ENCODE assay signal across 9 cellular contexts in the genomic region with DNA sequence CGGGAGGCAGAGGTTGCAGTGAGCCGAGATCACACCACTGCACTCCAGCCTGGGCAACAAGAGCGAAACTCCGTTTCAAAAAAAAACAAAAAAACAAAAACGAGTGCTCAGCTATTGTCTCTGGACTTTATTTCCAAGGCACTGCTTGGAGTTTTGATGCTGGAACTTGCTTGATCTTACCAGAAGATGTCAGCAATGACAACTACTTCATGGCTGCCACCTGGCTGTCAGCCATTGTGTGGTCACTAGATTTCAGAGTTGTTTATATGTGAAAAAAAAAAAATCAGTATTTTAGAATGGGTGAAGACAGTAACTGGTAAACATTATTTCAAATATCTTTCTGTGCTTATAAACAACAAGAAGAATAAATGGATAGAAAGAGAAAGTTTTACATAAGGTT. TPM values are rescaled to one million over a fixed set of nuclear protein-coding genes. Genes with fewer than 3 reads are reported as not detected.
DNase-seq lines count a peak whose midpoint lies in the region; ATAC-seq and TF ChIP-seq lines count a peak whose summit lies in the region.
"Had no signal": no experiment of that assay in that cellular context is flagged by ENCODE, and none has a peak within 500 bp of the region (broad histone marks: within the 10 kb centered on the region; RNA-seq: fewer than 3 reads in every experiment).

No MANE protein-coding gene starts in this region.

- no peaks in the 10 kb centered on the region for H3K36me3 Mint-ChIP-seq in progenitor cell of endocrine pancreas (ENCODE audit: insufficient read depth)

- TF ChIP-seq CTCF in GM13976 (IDR thresholded peaks at IDR 0.05; ENCODE audit: borderline replicate concordance, control extremely low read depth, extremely low read depth, insufficient read depth, missing control alignments) (peak; percentile 18), OCI-LY7 (conservative IDR thresholded peaks at IDR 0.05; ENCODE audit: low read length) (peak; percentile 67), progenitor cell of endocrine pancreas (IDR thresholded peaks at IDR 0.05; ENCODE audit: unreplicated experiment) (peak; percentile 23)

- H3K9me2 ChIP-seq in OCI-LY7 (ENCODE audit: insufficient read depth, low read length), result no peaks in the 10 kb centered on the region

- H3K27me3 Mint-ChIP-seq in progenitor cell of endocrine pancreas, result peaks cover 25% of the 10 kb centered on the region

- no peak overlapping the region for H3K4me3 Mint-ChIP-seq in progenitor cell of endocrine pancreas (ENCODE audit: low read depth)

- no peaks in the 10 kb centered on the region for H3K4me1 Mint-ChIP-seq in progenitor cell of endocrine pancreas (ENCODE audit: low read depth)

- no peak overlapping the region for H3K27ac ChIP-seq in OCI-LY7 (ENCODE audit: low read depth, low read length, poor library complexity, severe bottlenecking)

- H3K4me3 ChIP-seq in OCI-LY7 (ENCODE audit: low read depth, low read length, poor library complexity, severe bottlenecking), result no peak overlapping the region
- H3K4me3 ChIP-seq: lung had no signal

- H2AFZ ChIP-seq in OCI-LY7 (ENCODE audit: low read length), result no peak overlapping the region

- POLR2A ChIA-PET in OCI-LY7 (lab: Charles Lee), result no interaction called here

- H3K4me1 ChIP-seq in OCI-LY7 (ENCODE audit: insufficient read depth, low read length, poor library complexity, severe bottlenecking), result no peaks in the 10 kb centered on the region

- H4K20me1 ChIP-seq in OCI-LY7 (ENCODE audit: insufficient read depth, low read length), result no peaks in the 10 kb centered on the region

- H3K4me2 ChIP-seq in OCI-LY7 (ENCODE audit: low read length), result no peak overlapping the region

- peak; percentile 35 for DNase-seq in COLO829 (ENCODE audit: low spot score)
- DNase-seq in GM13976 (ENCODE audit: low spot score), result peak; percentile 44
- DNase-seq in OCI-LY7 (ENCODE audit: low spot score), result peak; percentile 39
- peak; percentile 57 for DNase-seq in central memory CD4-positive, alpha-beta T cell
- no peak for DNase-seq in progenitor cell of endocrine pancreas (ENCODE audit: low spot score, unreplicated experiment)
- DNase-seq in NCI-H774 (lab: John Stamatoyannopoulos, UW), result no peak

- in situ Hi-C loops in GM13976 (cut with MboI; ENCODE audit: low sequenced_read_pairs, unreplicated experiment), result no loop called here

- no peaks in the 10 kb centered on the region for H3K9me3 ChIP-seq in OCI-LY7 (ENCODE audit: low read length)

- BruUV-seq in OCI-LY7 (replicated peaks; lab: Mats Ljungman, UMichigan), result no TSS peak

- no peaks in the 10 kb centered on the region for H3K9me3 Mint-ChIP-seq in progenitor cell of endocrine pancreas (ENCODE audit: low read depth)

- no peaks in the 10 kb centered on the region for H3K36me3 ChIP-seq in OCI-LY7 (ENCODE audit: insufficient read depth, low read length)

- intact Hi-C loops in OCI-LY7 (cut with micrococcal nuclease; ENCODE audit: unreplicated experiment), result no loop called here

- no peak for ATAC-seq in GM19463 (IDR thresholded peaks at IDR 0.05; ENCODE audit: unreplicated experiment)
- no peak for ATAC-seq in HG02970 (IDR thresholded peaks at IDR 0.05; ENCODE audit: low FRiP score, unreplicated experiment)

- CTCF ChIA-PET in OCI-LY7 (lab: Charles Lee; ENCODE audit: unreplicated experiment), result no interaction called here

- H3K27ac Mint-ChIP-seq in progenitor cell of endocrine pancreas, result no peak overlapping the region

- no peaks in the 10 kb centered on the region for H3K79me2 ChIP-seq in OCI-LY7 (ENCODE audit: insufficient read depth, low read depth, low read length)

RNA-seq across cellular contexts. Expression of a gene that starts 26.3 kb away (rescaled TPM):
- not detected in 2 replicates for total RNA-seq in OCI-LY7 (2014; rRNA removed; shearing (Covaris generic))
- total RNA-seq in OCI-LY7 (2022) (not detected in 2 replicates), progenitor cell of endocrine pancreas (not detected in 2 replicates)

RNA-seq across cellular contexts. Expression of a gene that starts 38.7 kb away (rescaled TPM):
- total RNA-seq in OCI-LY7 (2014; rRNA removed; shearing (Covaris generic)), result 12.4 and 13.4 TPM in 2 replicates
- total RNA-seq in OCI-LY7 (2022) (21.1 and 22.5 TPM in 2 replicates), progenitor cell of endocrine pancreas (50.9 and 51.6 TPM in 2 replicates)

RNA-seq across cellular contexts. Expression of a gene that starts 44.9 kb away (rescaled TPM):
- total RNA-seq in OCI-LY7 (2014; rRNA removed; shearing (Covaris generic)), result not detected in 2 replicates
- total RNA-seq in OCI-LY7 (2022) (not detected in 2 replicates), progenitor cell of endocrine pancreas (not detected in 2 replicates)
- total RNA-seq: lung had no signal

Comparison
In these comparisons a context has a peak if more than half of its experiments do, and no peak if none do; other contexts are left out.
1. DNase-seq: peak in COLO829 (single experiment), GM13976 (single experiment), OCI-LY7 (single experiment) and central memory CD4-positive, alpha-beta T cell (single experiment); none in progenitor cell of endocrine pancreas (single experiment) and NCI-H774 (single experiment).
2. Peak in every context shown above with its lines, with median percentiles within 50 percentile points of each other: CTCF ChIP-seq.